ENCODE assay signal across 29 cellular contexts in genomic region chr11:3069425-3069824, GRCh38.
"Had no signal": no experiment of that assay in that cellular context is flagged by ENCODE, and none has a peak within 500 bp of the region (broad histone marks: within the 10 kb centered on the region; RNA-seq: fewer than 3 reads in every experiment).

No MANE protein-coding gene starts in this region.

- H3K4me2 ChIP-seq: SK-N-SH had no signal

- ATAC-seq: T-cell had no signal

- H3K27me3 ChIP-seq: MG63, Peyer's patch, SJSA1 had no signal

- H3K27ac ChIP-seq: Peyer's patch, SJSA1 had no signal

- H3K9ac ChIP-seq: SK-N-SH had no signal

- H3K4me3 ChIP-seq: MG63, Peyer's patch, SJSA1 had no signal

- H3K36me3 ChIP-seq: MG63, Peyer's patch, SJSA1 had no signal

- H3K9me3 ChIP-seq: MG63, Peyer's patch, SK-N-SH had no signal

- H3K4me1 ChIP-seq: Peyer's patch had no signal

- DNase-seq: Kasumi-1, MG63, NCI-H1048, NCI-H1092 treated with DMSO at 0.1 percent for 48 hours, NCI-H1105 treated with DMSO at 0.1 percent for 48 hours, NCI-H1417, NCI-H1436, NCI-H146, NCI-H1694, NCI-H187, NCI-H1930, NCI-H2029 treated with DMSO at 0.1 percent for 48 hours, NCI-H2081 treated with DMSO at 0.1 percent for 48 hours, NCI-H2107, NCI-H2171, NCI-H226, NCI-H446 treated with DMSO at 0.1 percent for 48 hours, NCI-H510A, NCI-H524, NCI-H526, NCI-H69, NCI-H748 treated with DMSO at 0.1 percent for 48 hours, Peyer's patch, Right ventricle myocardium superior, RPMI8226, SHP77 treated with DMSO at 0.1 percent for 48 hours, SK-N-SH, T-cell had no signal
